Comparison of ENCODE assay signal across 8 cellular contexts in the genomic region with DNA sequence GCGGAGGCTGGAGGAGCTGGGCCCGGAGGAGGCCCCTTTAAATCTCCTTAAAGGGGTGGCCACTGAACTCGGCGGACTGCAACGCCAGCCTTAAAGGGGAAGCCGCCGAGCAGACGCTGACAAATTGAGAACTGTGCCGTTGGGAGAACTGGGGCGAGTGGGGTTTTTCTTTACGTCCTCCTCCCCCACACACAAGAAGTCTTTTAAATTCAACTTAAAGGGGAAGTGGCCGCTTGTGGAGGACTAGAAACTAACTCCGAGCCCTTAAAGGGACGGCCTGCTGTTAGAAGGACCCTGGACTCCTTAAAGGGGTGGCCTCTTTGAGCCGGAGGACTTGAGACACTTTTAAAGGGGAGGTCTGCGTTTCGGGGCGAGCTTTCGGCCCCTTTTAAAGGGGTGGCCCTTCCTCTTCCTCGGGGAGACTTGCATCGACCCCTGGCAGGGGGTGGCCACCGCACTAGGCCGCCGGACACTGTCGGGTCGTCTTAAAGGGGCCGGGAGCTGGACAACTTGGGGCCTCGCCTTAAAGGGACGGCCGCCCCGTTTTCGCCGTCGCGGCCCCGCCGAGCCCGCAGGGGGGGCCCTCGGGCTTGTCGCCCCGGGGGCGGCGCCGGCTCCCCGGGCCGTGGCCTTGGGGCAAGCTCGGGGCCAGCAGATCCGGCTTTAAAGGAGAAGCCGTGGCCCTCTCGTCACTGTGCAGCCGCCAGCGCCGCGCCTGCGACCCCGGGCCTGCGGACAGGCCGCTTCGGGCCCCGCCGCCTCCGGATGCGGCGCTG. TPM values are rescaled to one million over a fixed set of nuclear protein-coding genes. Genes with fewer than 3 reads are reported as not detected.
DNase-seq lines count a peak whose midpoint lies in the region; ATAC-seq and TF ChIP-seq lines count a peak whose summit lies in the region.

No MANE protein-coding gene starts in this region.

- no peaks in the 10 kb centered on the region for H3K9me3 Mint-ChIP-seq in activated naive CD4-positive, alpha-beta T cell treated with anti-CD3 and anti-CD28 coated beads, Interleukin-2, amount 10 ng/mL, durations not matched to agents 7 days and 5 days
- H3K9me3 Mint-ChIP-seq in neural progenitor cell, result no peaks in the 10 kb centered on the region

- peaks cover 31% of the 10 kb centered on the region for H3K79me2 ChIP-seq in neural progenitor cell (ENCODE audit: low read depth)

- DNase-seq in DMS153 treated with DMSO at 0.1 percent for 48 hours (lab: John Stamatoyannopoulos, UW; ENCODE audit: unreplicated experiment) (peak; percentile 97), NCI-H526 treated with DMSO at 0.1 percent for 48 hours (lab: John Stamatoyannopoulos, UW) (peak; percentile 95), germinal center (ENCODE audit: low spot score) (peak; percentile 87), neural progenitor cell (ENCODE audit: low spot score) (peak; percentile 94)
- no peak for DNase-seq in activated naive CD4-positive, alpha-beta T cell treated with anti-CD3 and anti-CD28 coated beads, Interleukin-2, amount 10 ng/mL, durations not matched to agents 7 days and 5 days

- peaks cover 52% of the 10 kb centered on the region for H3K36me3 Mint-ChIP-seq in activated naive CD4-positive, alpha-beta T cell treated with anti-CD3 and anti-CD28 coated beads, Interleukin-2, amount 10 ng/mL, durations not matched to agents 7 days and 5 days
- H3K36me3 Mint-ChIP-seq in neural progenitor cell, result peaks cover 34% of the 10 kb centered on the region

- no peaks in the 10 kb centered on the region for H3K27me3 ChIP-seq in neural progenitor cell

- H3K4me3 ChIP-seq in neural progenitor cell, result peak overlapping the region; percentile 70

- H3K4me1 Mint-ChIP-seq in activated naive CD4-positive, alpha-beta T cell treated with anti-CD3 and anti-CD28 coated beads, Interleukin-2, amount 10 ng/mL, durations not matched to agents 7 days and 5 days, result peaks cover 61% of the 10 kb centered on the region
- H3K4me1 Mint-ChIP-seq in neural progenitor cell, result peaks cover 38% of the 10 kb centered on the region

- ATAC-seq in GM19328 (IDR thresholded peaks at IDR 0.05; ENCODE audit: unreplicated experiment), result peak; percentile 43
- ATAC-seq in HG03457 (IDR thresholded peaks at IDR 0.05; ENCODE audit: unreplicated experiment), result peak; percentile 39
- no peak for ATAC-seq in GM18519 (IDR thresholded peaks at IDR 0.05; ENCODE audit: low FRiP score, unreplicated experiment)

- CTCF ChIA-PET in activated naive CD4-positive, alpha-beta T cell treated with anti-CD3 and anti-CD28 coated beads, Interleukin-2, amount 10 ng/mL, durations not matched to agents 7 days and 5 days (lab: Charles Lee), result interaction anchor here (0.7 to 4.8 kb wide), 9 partner anchors 9 to 155 kb away, joined by 3 to 56 read pairs (median 3); a partner anchor contains a TSS

- no peaks in the 10 kb centered on the region for H3K36me3 ChIP-seq in neural progenitor cell

- peaks cover 24% of the 10 kb centered on the region for H3F3A ChIP-seq in neural progenitor cell (ENCODE audit: low read depth)

- peaks cover 11% of the 10 kb centered on the region for H3K4me1 ChIP-seq in neural progenitor cell

- H2AFZ ChIP-seq in neural progenitor cell (replicated peaks), result peak overlapping the region; percentile 59

- H3K9me3 ChIP-seq in neural progenitor cell (ENCODE audit: low read depth), result no peaks in the 10 kb centered on the region

- H3K4me2 ChIP-seq in neural progenitor cell, result peak overlapping the region; percentile 95

- TF ChIP-seq CTCF in neural progenitor cell (IDR thresholded peaks at IDR 0.05), result peak; percentile 34

- peak overlapping the region; percentile 99 for H3K27ac Mint-ChIP-seq in activated naive CD4-positive, alpha-beta T cell treated with anti-CD3 and anti-CD28 coated beads, Interleukin-2, amount 10 ng/mL, durations not matched to agents 7 days and 5 days
- peak overlapping the region; percentile 99 for H3K27ac Mint-ChIP-seq in neural progenitor cell

- no peaks in the 10 kb centered on the region for H3K27me3 Mint-ChIP-seq in activated naive CD4-positive, alpha-beta T cell treated with anti-CD3 and anti-CD28 coated beads, Interleukin-2, amount 10 ng/mL, durations not matched to agents 7 days and 5 days
- H3K27me3 Mint-ChIP-seq in neural progenitor cell (ENCODE audit: insufficient read depth, low read depth), result no peaks in the 10 kb centered on the region

- peak overlapping the region; percentile 79 for H3K4me3 Mint-ChIP-seq in activated naive CD4-positive, alpha-beta T cell treated with anti-CD3 and anti-CD28 coated beads, Interleukin-2, amount 10 ng/mL, durations not matched to agents 7 days and 5 days
- H3K4me3 Mint-ChIP-seq in neural progenitor cell, result peak overlapping the region; percentile 98

- H3K27ac ChIP-seq in neural progenitor cell, result peak overlapping the region; percentile 84

- peaks cover 40% of the 10 kb centered on the region for H4K20me1 ChIP-seq in neural progenitor cell (ENCODE audit: low read depth)

- peak overlapping the region; percentile 39 for H3K9ac ChIP-seq in neural progenitor cell

RNA-seq across cellular contexts. Expression of a gene that starts 0.7 kb away (rescaled TPM):
- 3.6 and 20.5 TPM in 2 replicates for total RNA-seq in neural progenitor cell (ENCODE audit: low replicate concordance)

RNA-seq across cellular contexts. Expression of a gene that starts 8.2 kb away (rescaled TPM):
- 3.5 and 14.6 TPM in 2 replicates for total RNA-seq in neural progenitor cell (ENCODE audit: low replicate concordance)

RNA-seq across cellular contexts. Expression of a gene that starts 40.1 kb away (rescaled TPM):
- 4.6 and 8.8 TPM in 2 replicates for total RNA-seq in neural progenitor cell (ENCODE audit: low replicate concordance)

RNA-seq across cellular contexts. Expression of a gene that starts 48.7 kb away (rescaled TPM):
- total RNA-seq in neural progenitor cell (ENCODE audit: low replicate concordance), result 9.2 and 15.3 TPM in 2 replicates
